In genomic region chr7:5420841-5421625, GRCh38 we compare ENCODE assay signal across 8 cellular contexts. TPM values are rescaled to one million over a fixed set of nuclear protein-coding genes. Genes with fewer than 3 reads are reported as not detected.
DNase-seq lines count a peak whose midpoint lies in the region; ATAC-seq and TF ChIP-seq lines count a peak whose summit lies in the region.

No MANE protein-coding gene starts in this region.

- peak overlapping the region; percentile 96 to 100 (median 100) for H3K27ac ChIP-seq in heart left ventricle

- no peak overlapping the region for H3K27ac Mint-ChIP-seq in activated CD8-positive, alpha-beta memory T cell treated with anti-CD3 and anti-CD28 coated beads, Interleukin-2, amount 10 ng/mL, durations not matched to agents 7 days and 5 days

- H3K9me3 ChIP-seq in heart left ventricle: no peaks in the 10 kb centered on the region

- no peaks in the 10 kb centered on the region for H3K9me3 Mint-ChIP-seq in activated CD8-positive, alpha-beta memory T cell treated with anti-CD3 and anti-CD28 coated beads, Interleukin-2, amount 10 ng/mL, durations not matched to agents 7 days and 5 days (ENCODE audit: low read depth)

- intact Hi-C loops in heart left ventricle (cut with DNase I): no loop called here

- peak overlapping the region; percentile 81 to 99 (median 94) for H3K4me3 ChIP-seq in heart left ventricle

- H3K4me1 ChIP-seq in heart left ventricle: peaks cover 6 to 36% (median 19%) of the 10 kb centered on the region in 12 donors

- peaks cover 28% of the 10 kb centered on the region for H3K4me1 Mint-ChIP-seq in activated CD8-positive, alpha-beta memory T cell treated with anti-CD3 and anti-CD28 coated beads, Interleukin-2, amount 10 ng/mL, durations not matched to agents 7 days and 5 days

- peaks cover 0 to 9% (median 0%) of the 10 kb centered on the region in 9 donors for H3K27me3 ChIP-seq in heart left ventricle

- H3K36me3 Mint-ChIP-seq in activated CD8-positive, alpha-beta memory T cell treated with anti-CD3 and anti-CD28 coated beads, Interleukin-2, amount 10 ng/mL, durations not matched to agents 7 days and 5 days: no peaks in the 10 kb centered on the region

- peaks cover 0 to 16% (median 0%) of the 10 kb centered on the region in 9 donors for H3K36me3 ChIP-seq in heart left ventricle

- peak; percentile 18 to 22 for DNase-seq in activated CD4-positive, alpha-beta T cell treated with anti-CD3 and anti-CD28 coated beads, Interleukin-2, amount 50 U/mL, for 48 hours
- no peak for DNase-seq in activated CD4-positive, alpha-beta T cell treated with anti-CD3 and anti-CD28 coated beads for 1 hour
- DNase-seq in activated CD8-positive, alpha-beta memory T cell treated with anti-CD3 and anti-CD28 coated beads, Interleukin-2, amount 10 ng/mL, durations not matched to agents 7 days and 5 days: no peak
- peak; percentile 32 to 81 (median 40) for DNase-seq in heart left ventricle
- peak; percentile 52 for DNase-seq in retina
- DNase-seq in SIG-M5 (lab: John Stamatoyannopoulos, UW): no peak
- DNase-seq in DMS79 treated with DMSO at 0.1 percent for 48 hours (lab: John Stamatoyannopoulos, UW): no peak
- no peak for DNase-seq in stimulated activated CD4-positive, alpha-beta T cell treated with anti-CD3 and anti-CD28 coated beads, Interleukin-1b, Interleukin-23, amount 100 ng/mL, for 48 hours

- ATAC-seq in activated CD8-positive, alpha-beta memory T cell treated with anti-CD3 and anti-CD28 coated beads, Interleukin-2, amount 10 ng/mL, durations not matched to agents 7 days and 5 days: peak; percentile 17
- ATAC-seq in heart left ventricle: no peak

- WGBS in heart left ventricle, 4 donors: 0 to 1% (median 1%) methylated on average over 37 to 93 of the region's 93 CpGs

- TF ChIP-seq CTCF in heart left ventricle (IDR thresholded peaks at IDR 0.05): no peak

- H3K4me3 Mint-ChIP-seq in activated CD8-positive, alpha-beta memory T cell treated with anti-CD3 and anti-CD28 coated beads, Interleukin-2, amount 10 ng/mL, durations not matched to agents 7 days and 5 days: peak overlapping the region; percentile 32

- peaks cover 77% of the 10 kb centered on the region for H3K27me3 Mint-ChIP-seq in activated CD8-positive, alpha-beta memory T cell treated with anti-CD3 and anti-CD28 coated beads, Interleukin-2, amount 10 ng/mL, durations not matched to agents 7 days and 5 days

- TF ChIP-seq POLR2A in heart left ventricle (IDR thresholded peaks at IDR 0.05): peak in 1 of 2 donors; percentile 9

- CTCF ChIA-PET in activated CD8-positive, alpha-beta memory T cell treated with anti-CD3 and anti-CD28 coated beads, Interleukin-2, amount 10 ng/mL, durations not matched to agents 7 days and 5 days (lab: Charles Lee): interaction anchor here (0.9 to 5.0 kb wide), 7 partner anchors 23 to 181 kb away, joined by 3 to 30 read pairs (median 3); no protein-coding TSS in a partner anchor

RNA-seq across cellular contexts. Expression of gene TNRC18, which starts 2.6 kb away (rescaled TPM):
- total RNA-seq in activated CD8-positive, alpha-beta memory T cell treated with anti-CD3 and anti-CD28 coated beads, Interleukin-2, amount 10 ng/mL, durations not matched to agents 7 days and 5 days: 10 to 100 TPM; 64.0 to 65.7 TPM
- 10 to 100 TPM; 23.4 to 66.6 (median 35.4) TPM for total RNA-seq in heart left ventricle
- 10 to 100 TPM; 26.7 to 27.6 TPM for polyA plus RNA-seq in heart left ventricle

Comparison
In these comparisons a context has a peak if more than half of its experiments do, and no peak if none do; other contexts are left out.
1. DNase-seq: peak in activated CD4-positive, alpha-beta T cell treated with anti-CD3 and anti-CD28 coated beads, Interleukin-2, amount 50 U/mL, for 48 hours (2 of 2), heart left ventricle (5 of 5) and retina (single experiment); none in activated CD4-positive, alpha-beta T cell treated with anti-CD3 and anti-CD28 coated beads for 1 hour (single experiment), activated CD8-positive, alpha-beta memory T cell treated with anti-CD3 and anti-CD28 coated beads, Interleukin-2, amount 10 ng/mL, durations not matched to agents 7 days and 5 days (single experiment), SIG-M5 (single experiment), DMS79 treated with DMSO at 0.1 percent for 48 hours (single experiment) and stimulated activated CD4-positive, alpha-beta T cell treated with anti-CD3 and anti-CD28 coated beads, Interleukin-1b, Interleukin-23, amount 100 ng/mL, for 48 hours (single experiment).